Comparison of ENCODE assay signal across 8 cellular contexts in the genomic region with DNA sequence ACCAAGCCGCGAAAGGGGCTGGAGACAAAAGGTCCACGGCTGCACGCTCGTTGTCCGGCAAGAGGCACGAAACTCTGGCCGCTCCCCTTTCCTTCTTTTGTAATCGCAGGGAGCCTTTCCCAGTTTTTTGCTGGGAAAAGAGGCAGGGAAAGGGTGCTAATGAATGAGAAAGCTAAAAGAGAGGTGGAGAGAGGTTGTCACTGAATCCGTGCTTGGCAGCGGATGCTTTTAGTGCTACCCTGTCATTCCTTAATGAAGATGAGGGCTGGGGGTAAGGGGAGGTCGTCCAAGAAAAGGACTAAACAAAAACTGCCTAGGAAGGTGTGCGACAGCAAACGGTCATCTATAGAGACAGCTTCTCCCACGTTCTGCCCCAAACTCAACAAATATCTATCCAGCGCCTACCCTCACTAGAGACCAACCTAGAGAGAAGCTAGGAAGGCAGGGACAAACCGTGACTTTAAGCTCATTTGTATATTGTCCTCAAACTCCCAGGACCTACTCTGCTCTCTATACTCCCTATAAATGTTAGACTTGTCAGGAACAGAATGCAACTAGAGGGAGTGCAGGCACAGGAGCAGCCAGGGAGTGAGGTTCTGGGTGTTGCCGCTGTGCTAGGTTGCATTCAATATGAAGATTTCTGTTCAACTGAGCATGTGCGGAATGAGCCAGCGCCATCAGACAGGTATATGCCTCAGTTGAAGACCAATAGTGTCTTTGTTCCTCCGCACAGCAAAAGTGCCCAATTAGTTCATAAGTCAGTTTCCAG. TPM values are rescaled to one million over a fixed set of nuclear protein-coding genes. Genes with fewer than 3 reads are reported as not detected.
A peak's percentile ranks its signal among the peaks of the same experiment; 100 is the strongest.
DNase-seq lines count a peak whose midpoint lies in the region; ATAC-seq and TF ChIP-seq lines count a peak whose summit lies in the region.

No MANE protein-coding gene starts in this region.

- H3K4me1 ChIP-seq in GM23338 (ENCODE audit: insufficient read depth) (no peaks in the 10 kb centered on the region), osteoblast (ENCODE audit: insufficient read depth, low read length) (peaks cover 4% of the 10 kb centered on the region), Karpas-422 (ENCODE audit: low read length) (no peaks in the 10 kb centered on the region)

- peak overlapping the region; percentile 85 for H3K4me3 Mint-ChIP-seq in GM23338
- H3K4me3 Mint-ChIP-seq in activated naive CD4-positive, alpha-beta T cell treated with anti-CD3 and anti-CD28 coated beads, Interleukin-2, amount 50 U/mL, for 24 hours: peak overlapping the region; percentile 84
- peak overlapping the region; percentile 93 for H3K4me3 Mint-ChIP-seq in glutamatergic neuron (ENCODE audit: unreplicated experiment)

- peak overlapping the region; percentile 86 for H3K27ac Mint-ChIP-seq in GM23338
- peak overlapping the region; percentile 35 for H3K27ac Mint-ChIP-seq in activated naive CD4-positive, alpha-beta T cell treated with anti-CD3 and anti-CD28 coated beads, Interleukin-2, amount 50 U/mL, for 24 hours
- H3K27ac Mint-ChIP-seq in glutamatergic neuron (ENCODE audit: unreplicated experiment): peak overlapping the region; percentile 85

- H3F3A ChIP-seq in GM23338 (replicated peaks; ENCODE audit: low read depth): no peaks in the 10 kb centered on the region

- no peak for DNase-seq in AG04450 (ENCODE audit: low read depth, low spot score)
- DNase-seq in GM23338 (ENCODE audit: low spot score): no peak
- peak; percentile 75 for DNase-seq in NCI-H748 (lab: John Stamatoyannopoulos, UW; ENCODE audit: unreplicated experiment)
- DNase-seq in glutamatergic neuron: no peak
- peak; percentile 82 for DNase-seq in osteoblast (ENCODE audit: insufficient read length, low spot score, missing footprints)
- DNase-seq in Karpas-422: no peak

- H3K79me2 ChIP-seq in GM23338 (replicated peaks; ENCODE audit: insufficient read depth): peaks cover 35% of the 10 kb centered on the region
- peaks cover 30% of the 10 kb centered on the region for H3K79me2 ChIP-seq in osteoblast (ENCODE audit: insufficient read depth, low read length)
- H3K79me2 ChIP-seq in Karpas-422 (ENCODE audit: low read length): no peaks in the 10 kb centered on the region

- H3K27me3 ChIP-seq in AG04450 (ENCODE audit: control insufficient read depth, insufficient read depth, low read length) (peaks cover 2% of the 10 kb centered on the region), GM23338 (ENCODE audit: insufficient read depth) (no peaks in the 10 kb centered on the region), osteoblast (ENCODE audit: insufficient read depth, low read length) (peaks cover 10% of the 10 kb centered on the region), Karpas-422 (ENCODE audit: low read length) (no peaks in the 10 kb centered on the region)

- no peaks in the 10 kb centered on the region; the same call in 2 of the 3 replicates for H3K36me3 Mint-ChIP-seq in GM23338 (ENCODE audit: low read depth)
- no peaks in the 10 kb centered on the region for H3K36me3 Mint-ChIP-seq in activated naive CD4-positive, alpha-beta T cell treated with anti-CD3 and anti-CD28 coated beads, Interleukin-2, amount 50 U/mL, for 24 hours
- no peaks in the 10 kb centered on the region for H3K36me3 Mint-ChIP-seq in glutamatergic neuron (ENCODE audit: unreplicated experiment)

- H3K9me3 ChIP-seq in AG04450 (ENCODE audit: control insufficient read depth, insufficient read depth, low read length) (no peaks in the 10 kb centered on the region), osteoblast (ENCODE audit: low read depth, low read length) (no peaks in the 10 kb centered on the region), Karpas-422 (ENCODE audit: low read length) (no peaks in the 10 kb centered on the region)

- H3K9me3 Mint-ChIP-seq in GM23338: no peaks in the 10 kb centered on the region
- H3K9me3 Mint-ChIP-seq in activated naive CD4-positive, alpha-beta T cell treated with anti-CD3 and anti-CD28 coated beads, Interleukin-2, amount 50 U/mL, for 24 hours: no peaks in the 10 kb centered on the region
- H3K9me3 Mint-ChIP-seq in glutamatergic neuron (ENCODE audit: unreplicated experiment): no peaks in the 10 kb centered on the region

- TF ChIP-seq CTCF in AG04450 (IDR thresholded peaks at IDR 0.05; ENCODE audit: low read depth, low read length) (no peak), GM23338 (conservative IDR thresholded peaks at IDR 0.05; ENCODE audit: low read depth in 2 of 2) (no peak), glutamatergic neuron (IDR thresholded peaks at IDR 0.05; ENCODE audit: partially characterized antibody, unreplicated experiment) (no peak), osteoblast (IDR thresholded peaks at IDR 0.05; ENCODE audit: extremely low read depth, low read depth, low read length) (no peak)

- H3K4me1 Mint-ChIP-seq in GM23338 (peaks cover 22% of the 10 kb centered on the region), glutamatergic neuron (ENCODE audit: low read depth, unreplicated experiment) (peaks cover 2% of the 10 kb centered on the region)
- H3K4me1 Mint-ChIP-seq in activated naive CD4-positive, alpha-beta T cell treated with anti-CD3 and anti-CD28 coated beads, Interleukin-2, amount 50 U/mL, for 24 hours: peaks cover 31% of the 10 kb centered on the region

- H4K20me1 ChIP-seq in GM23338 (replicated peaks; ENCODE audit: insufficient read depth) (no peaks in the 10 kb centered on the region; the same call in 1 of the 2 replicates), osteoblast (ENCODE audit: insufficient read depth, low read length) (peaks cover 6% of the 10 kb centered on the region), Karpas-422 (ENCODE audit: insufficient read depth, low read depth, low read length) (no peaks in the 10 kb centered on the region)

- no peaks in the 10 kb centered on the region for H3K36me3 ChIP-seq in GM23338 (ENCODE audit: insufficient read depth)
- H3K36me3 ChIP-seq in osteoblast (ENCODE audit: insufficient read depth, low read length): no peaks in the 10 kb centered on the region
- H3K36me3 ChIP-seq in Karpas-422 (ENCODE audit: insufficient read depth, low read length): no peaks in the 10 kb centered on the region

- H3K4me3 ChIP-seq in AG04450 (ENCODE audit: low read depth, low read length) (peak overlapping the region; percentile 71), GM23338 (peak overlapping the region; percentile 77), osteoblast (ENCODE audit: insufficient read depth, low read length) (peak overlapping the region; percentile 79), Karpas-422 (ENCODE audit: low read length) (no peak overlapping the region)

- CTCF ChIA-PET in AG04450 (lab: Charles Lee): interaction anchor here (1.8 kb wide), 1 partner anchor 126 kb away, joined by 5 read pairs; no protein-coding TSS in a partner anchor

- H3K27me3 Mint-ChIP-seq in GM23338 (ENCODE audit: insufficient read depth, low read depth, poor library complexity): no peaks in the 10 kb centered on the region
- H3K27me3 Mint-ChIP-seq in activated naive CD4-positive, alpha-beta T cell treated with anti-CD3 and anti-CD28 coated beads, Interleukin-2, amount 50 U/mL, for 24 hours: no peaks in the 10 kb centered on the region
- H3K27me3 Mint-ChIP-seq in glutamatergic neuron (ENCODE audit: unreplicated experiment): peaks cover 5% of the 10 kb centered on the region

- TF ChIP-seq POLR2A in GM18505 (IDR thresholded peaks at IDR 0.05; ENCODE audit: borderline replicate concordance, extremely low read depth, insufficient read depth, insufficient read length): no peak

- no peak overlapping the region for H3K27ac ChIP-seq in AG04450 (ENCODE audit: low read depth, low read length)
- no peak overlapping the region for H3K27ac ChIP-seq in GM23338 (ENCODE audit: low read depth)
- peak overlapping the region; percentile 56 for H3K27ac ChIP-seq in osteoblast (ENCODE audit: low read depth, low read length)
- H3K27ac ChIP-seq in Karpas-422 (ENCODE audit: low read length): no peak overlapping the region

- H3K4me2 ChIP-seq in GM23338 (peak overlapping the region; percentile 82), osteoblast (ENCODE audit: insufficient read depth, low read length) (peak overlapping the region; percentile 93), Karpas-422 (ENCODE audit: low read depth, low read length, poor library complexity, severe bottlenecking) (no peak overlapping the region)

- no peaks in the 10 kb centered on the region for H3K9me2 ChIP-seq in GM23338 (ENCODE audit: insufficient read depth)
- H3K9me2 ChIP-seq in Karpas-422 (replicated peaks; ENCODE audit: insufficient read depth, low read length): no peaks in the 10 kb centered on the region

- no peak overlapping the region for H3K9ac ChIP-seq in Karpas-422 (ENCODE audit: low read length)

- H2AFZ ChIP-seq in GM23338 (peak overlapping the region; percentile 89), osteoblast (ENCODE audit: low read length) (peak overlapping the region; percentile 82), Karpas-422 (ENCODE audit: low read length) (no peak overlapping the region)

- POLR2A ChIA-PET in AG04450 (lab: Yijun Ruan, JAX): no interaction called here

- peak; percentile 12 for ATAC-seq in GM23338
- no peak for ATAC-seq in GM18505 (IDR thresholded peaks at IDR 0.05; ENCODE audit: unreplicated experiment)

TF ChIP-seq in GM23338, 12 proteins besides CTCF, POLR2A, EP300 and RAD21 (continues in another document):
- TF ChIP-seq ZNF331 (CRISPR knock-in tag; IDR thresholded peaks at IDR 0.05; ENCODE audit: low read depth) (no peak), NANOG (IDR thresholded peaks at IDR 0.05; ENCODE audit: borderline replicate concordance) (no peak), POLR2AphosphoS5 (IDR thresholded peaks at IDR 0.05; ENCODE audit: low read depth) (no peak), EZH2 (IDR thresholded peaks at IDR 0.05; ENCODE audit: low read depth, unreplicated experiment) (no peak), STAT1 (IDR thresholded peaks at IDR 0.05; ENCODE audit: unreplicated experiment) (no peak), ZNF114 (CRISPR knock-in tag; IDR thresholded peaks at IDR 0.05) (no peak)

RNA-seq across cellular contexts. Expression of a gene that starts 0.8 kb away (rescaled TPM):
- polyA plus RNA-seq in AG04450 (2011; rRNA removed) (20.5 and 30.0 TPM in 2 replicates), GM23338 (2016; fragmentation: Nextera tagmentation; extraction: Ambion mirVana) (14.2 and 15.3 TPM in 2 replicates)
- polyA minus RNA-seq in AG04450 (2011; rRNA and poly(A)+ RNA removed): 26.5 and 43.3 TPM in 2 replicates
- 44.1 and 44.4 TPM in 2 replicates for total RNA-seq in GM23338 (2014; rRNA removed; shearing (Covaris generic))
- total RNA-seq in glutamatergic neuron (ENCODE audit: unreplicated experiment) (173 TPM), osteoblast (40.4 and 55.4 TPM in 2 replicates)
- not detected in 2 replicates for total RNA-seq in Karpas-422 (2014; rRNA removed; shearing (Covaris generic); ENCODE audit: low replicate concordance)

Comparison
In these comparisons a context has a peak if more than half of its experiments do, and no peak if none do; other contexts are left out.
1. DNase-seq: peak in NCI-H748 (single experiment) and osteoblast (single experiment); none in AG04450 (single experiment), GM23338 (single experiment), glutamatergic neuron (single experiment) and Karpas-422 (single experiment).
2. H3K27ac Mint-ChIP-seq: peak in every context shown above with its lines; median percentile 86 in GM23338; 85 in glutamatergic neuron; 35 in activated naive CD4-positive, alpha-beta T cell treated with anti-CD3 and anti-CD28 coated beads, Interleukin-2, amount 50 U/mL, for 24 hours.
3. RNA of a gene that starts 0.8 kb away (total RNA-seq): 173 TPM in glutamatergic neuron (single experiment), 40.4 to 55.4 TPM in osteoblast and 44.1 to 44.4 TPM in GM23338; not detected in Karpas-422; every median in the first group is over 10 times any median in the second.
4. Peak in every context shown above with its lines, with median percentiles within 50 percentile points of each other: H3K4me3 Mint-ChIP-seq.